11 cellular contexts compared by ENCODE assay signal in genomic region chr14:92323916-92324818, GRCh38. TPM values are rescaled to one million over a fixed set of nuclear protein-coding genes. Genes with fewer than 3 reads are reported as not detected.
A peak's percentile ranks its signal among the peaks of the same experiment; 100 is the strongest.
DNase-seq lines count a peak whose midpoint lies in the region; ATAC-seq and TF ChIP-seq lines count a peak whose summit lies in the region.
"Had no signal": no experiment of that assay in that cellular context is flagged by ENCODE, and none has a peak within 500 bp of the region (broad histone marks: within the 10 kb centered on the region; RNA-seq: fewer than 3 reads in every experiment).

No MANE protein-coding gene starts in this region.

- H3K27me3 ChIP-seq in iPS-20b (ENCODE audit: insufficient read depth, low read length) (peaks cover 80% of the 10 kb centered on the region), brain microvascular endothelial cell (replicated peaks) (peaks cover 50% of the 10 kb centered on the region), MG63 (no peaks in the 10 kb centered on the region)

- H3K9me3 Mint-ChIP-seq in activated CD4-positive, alpha-beta T cell treated with anti-CD3 and anti-CD28 coated beads, Interleukin-2, amount 10 ng/mL, durations not matched to agents 24 days and 14 days = no peaks in the 10 kb centered on the region
- H3K9me3 Mint-ChIP-seq in activated CD8-positive, alpha-beta T cell treated with anti-CD3 and anti-CD28 coated beads for 36 hours = no peaks in the 10 kb centered on the region
- no peaks in the 10 kb centered on the region for H3K9me3 Mint-ChIP-seq in stimulated activated effector memory CD8-positive, alpha-beta T cell treated with anti-CD3 and anti-CD28 coated beads, Interleukin-12 subunit alpha, Interleukin-12 subunit beta, amount 100 ng/mL, for 72 hours

- H3K27me3 Mint-ChIP-seq in activated CD4-positive, alpha-beta T cell treated with anti-CD3 and anti-CD28 coated beads, Interleukin-2, amount 10 ng/mL, durations not matched to agents 24 days and 14 days = peaks cover 63% of the 10 kb centered on the region
- peaks cover 53% of the 10 kb centered on the region for H3K27me3 Mint-ChIP-seq in activated CD8-positive, alpha-beta T cell treated with anti-CD3 and anti-CD28 coated beads for 36 hours

- no peak overlapping the region for H3K9ac ChIP-seq in iPS-20b (ENCODE audit: low read depth, low read length)

- ATAC-seq in activated CD8-positive, alpha-beta T cell treated with anti-CD3 and anti-CD28 coated beads for 36 hours = no peak
- no peak for ATAC-seq in stimulated activated effector memory CD8-positive, alpha-beta T cell treated with anti-CD3 and anti-CD28 coated beads, Interleukin-12 subunit alpha, Interleukin-12 subunit beta, amount 100 ng/mL, for 72 hours

- H3K27ac ChIP-seq in iPS-20b (ENCODE audit: low read length) = no peak overlapping the region
- no peak overlapping the region for H3K27ac ChIP-seq in brain microvascular endothelial cell
- H3K27ac ChIP-seq: transverse colon had no signal

- no peaks in the 10 kb centered on the region for H3K9me3 ChIP-seq in iPS-20b (ENCODE audit: insufficient read depth, low read depth, low read length)
- H3K9me3 ChIP-seq in MG63 = no peaks in the 10 kb centered on the region
- H3K9me3 ChIP-seq: transverse colon had no signal

- POLR2A ChIA-PET in activated CD8-positive, alpha-beta T cell treated with anti-CD3 and anti-CD28 coated beads for 36 hours (lab: Charles Lee) = interaction anchor here (0.6 to 0.9 kb wide), 3 partner anchors 9 to 800 kb away, joined by 3 to 5 read pairs (median 3); no protein-coding TSS in a partner anchor

- DNase-seq in activated CD4-positive, alpha-beta T cell treated with anti-CD3 and anti-CD28 coated beads, Interleukin-2, amount 10 ng/mL, durations not matched to agents 24 days and 14 days = no peak
- DNase-seq in activated CD4-positive, alpha-beta T cell treated with anti-CD3 and anti-CD28 coated beads for 48 hours = no peak
- no peak for DNase-seq in activated CD8-positive, alpha-beta T cell treated with anti-CD3 and anti-CD28 coated beads for 36 hours
- no peak for DNase-seq in stimulated activated effector memory CD8-positive, alpha-beta T cell treated with anti-CD3 and anti-CD28 coated beads, Interleukin-12 subunit alpha, Interleukin-12 subunit beta, amount 100 ng/mL, for 72 hours (ENCODE audit: low spot score in 2 of 2)
- DNase-seq in brain microvascular endothelial cell (no peak), G401 (ENCODE audit: low spot score) (no peak), MG63 (no peak)
- DNase-seq: stimulated activated CD4-positive, alpha-beta T cell treated with anti-CD3 and anti-CD28 coated beads, Interleukin-4, amount 100 ng/mL, for 4 hours; transverse colon had no signal

- H3K36me3 ChIP-seq in iPS-20b (ENCODE audit: insufficient read depth, low read depth, low read length) (no peaks in the 10 kb centered on the region), brain microvascular endothelial cell (replicated peaks) (no peaks in the 10 kb centered on the region), MG63 (no peaks in the 10 kb centered on the region)
- H3K36me3 ChIP-seq: transverse colon had no signal

- H3K4me1 ChIP-seq in iPS-20b (ENCODE audit: insufficient read depth, low read length) = peaks cover 3% of the 10 kb centered on the region; the same call in 1 of the 2 replicates

- no peak overlapping the region for H3K27ac Mint-ChIP-seq in activated CD4-positive, alpha-beta T cell treated with anti-CD3 and anti-CD28 coated beads, Interleukin-2, amount 10 ng/mL, durations not matched to agents 24 days and 14 days
- no peak overlapping the region for H3K27ac Mint-ChIP-seq in activated CD8-positive, alpha-beta T cell treated with anti-CD3 and anti-CD28 coated beads for 36 hours
- no peak overlapping the region for H3K27ac Mint-ChIP-seq in stimulated activated effector memory CD8-positive, alpha-beta T cell treated with anti-CD3 and anti-CD28 coated beads, Interleukin-12 subunit alpha, Interleukin-12 subunit beta, amount 100 ng/mL, for 72 hours

- intact Hi-C loops in activated CD4-positive, alpha-beta T cell treated with anti-CD3 and anti-CD28 coated beads, Interleukin-2, amount 10 ng/mL, durations not matched to agents 24 days and 14 days (cut with micrococcal nuclease) = no loop called here
- intact Hi-C loops in activated CD8-positive, alpha-beta T cell treated with anti-CD3 and anti-CD28 coated beads for 36 hours (cut with micrococcal nuclease) = no loop called here

- in situ Hi-C loops in brain microvascular endothelial cell (cut with HindIII; ENCODE audit: low pct_ligation_motif_present, low sequenced_read_pairs) (no loop called here), G401 (cut with HindIII; ENCODE audit: low sequenced_read_pairs) (no loop called here)

- H3K4me1 Mint-ChIP-seq in activated CD4-positive, alpha-beta T cell treated with anti-CD3 and anti-CD28 coated beads, Interleukin-2, amount 10 ng/mL, durations not matched to agents 24 days and 14 days = no peaks in the 10 kb centered on the region
- H3K4me1 Mint-ChIP-seq in activated CD8-positive, alpha-beta T cell treated with anti-CD3 and anti-CD28 coated beads for 36 hours (ENCODE audit: low read depth) = no peaks in the 10 kb centered on the region
- peaks cover 7% of the 10 kb centered on the region for H3K4me1 Mint-ChIP-seq in stimulated activated effector memory CD8-positive, alpha-beta T cell treated with anti-CD3 and anti-CD28 coated beads, Interleukin-12 subunit alpha, Interleukin-12 subunit beta, amount 100 ng/mL, for 72 hours

- H3K4me3 ChIP-seq in iPS-20b (ENCODE audit: low read length) (peak overlapping the region; percentile 64), brain microvascular endothelial cell (ENCODE audit: low read depth, low read length) (no peak overlapping the region), MG63 (no peak overlapping the region)

- no peaks in the 10 kb centered on the region for H3K36me3 Mint-ChIP-seq in activated CD4-positive, alpha-beta T cell treated with anti-CD3 and anti-CD28 coated beads, Interleukin-2, amount 10 ng/mL, durations not matched to agents 24 days and 14 days (ENCODE audit: low read depth)
- no peaks in the 10 kb centered on the region for H3K36me3 Mint-ChIP-seq in activated CD8-positive, alpha-beta T cell treated with anti-CD3 and anti-CD28 coated beads for 36 hours (ENCODE audit: low read depth)
- H3K36me3 Mint-ChIP-seq in stimulated activated effector memory CD8-positive, alpha-beta T cell treated with anti-CD3 and anti-CD28 coated beads, Interleukin-12 subunit alpha, Interleukin-12 subunit beta, amount 100 ng/mL, for 72 hours = no peaks in the 10 kb centered on the region

- peak overlapping the region; percentile 15 for H3K4me3 Mint-ChIP-seq in activated CD4-positive, alpha-beta T cell treated with anti-CD3 and anti-CD28 coated beads, Interleukin-2, amount 10 ng/mL, durations not matched to agents 24 days and 14 days
- H3K4me3 Mint-ChIP-seq in activated CD8-positive, alpha-beta T cell treated with anti-CD3 and anti-CD28 coated beads for 36 hours = peak overlapping the region; percentile 31
- H3K4me3 Mint-ChIP-seq in stimulated activated effector memory CD8-positive, alpha-beta T cell treated with anti-CD3 and anti-CD28 coated beads, Interleukin-12 subunit alpha, Interleukin-12 subunit beta, amount 100 ng/mL, for 72 hours = peak overlapping the region; percentile 66

- no peak for TF ChIP-seq CTCF in activated CD8-positive, alpha-beta T cell treated with anti-CD3 and anti-CD28 coated beads for 36 hours (IDR thresholded peaks at IDR 0.05)
- no peak for TF ChIP-seq CTCF in brain microvascular endothelial cell (IDR thresholded peaks at IDR 0.05; ENCODE audit: low read depth, low read length, missing control alignments)

- CTCF ChIA-PET in activated CD8-positive, alpha-beta T cell treated with anti-CD3 and anti-CD28 coated beads for 36 hours (lab: Charles Lee) = interaction anchor here (1.3 kb wide), 1 partner anchor 21 kb away, joined by 3 read pairs; no protein-coding TSS in a partner anchor

RNA-seq across cellular contexts. Expression of gene SLC24A4, which starts 1.2 kb away (rescaled TPM):
- not detected in 2 replicates for total RNA-seq in activated CD4-positive, alpha-beta T cell treated with anti-CD3 and anti-CD28 coated beads, Interleukin-2, amount 10 ng/mL, durations not matched to agents 24 days and 14 days
- total RNA-seq in activated CD8-positive, alpha-beta T cell treated with anti-CD3 and anti-CD28 coated beads for 36 hours = not detected
- not detected in 2 replicates for total RNA-seq in G401 (2014; rRNA removed; shearing (Covaris generic))
- total RNA-seq in MG63 (2014; rRNA removed; shearing (Covaris generic); ENCODE audit: low replicate concordance) = 0.07 TPM in 1 of 2 replicates, not detected in the other
- total RNA-seq: A172 had no signal

Comparison
In these comparisons a context has a peak if more than half of its experiments do, and no peak if none do; other contexts are left out.
1. H3K4me3 Mint-ChIP-seq: peak in every context shown above with its lines; median percentile 66 in stimulated activated effector memory CD8-positive, alpha-beta T cell treated with anti-CD3 and anti-CD28 coated beads, Interleukin-12 subunit alpha, Interleukin-12 subunit beta, amount 100 ng/mL, for 72 hours; 31 in activated CD8-positive, alpha-beta T cell treated with anti-CD3 and anti-CD28 coated beads for 36 hours; 15 in activated CD4-positive, alpha-beta T cell treated with anti-CD3 and anti-CD28 coated beads, Interleukin-2, amount 10 ng/mL, durations not matched to agents 24 days and 14 days.